1 cellular context compared by ENCODE assay signal in the genomic region with DNA sequence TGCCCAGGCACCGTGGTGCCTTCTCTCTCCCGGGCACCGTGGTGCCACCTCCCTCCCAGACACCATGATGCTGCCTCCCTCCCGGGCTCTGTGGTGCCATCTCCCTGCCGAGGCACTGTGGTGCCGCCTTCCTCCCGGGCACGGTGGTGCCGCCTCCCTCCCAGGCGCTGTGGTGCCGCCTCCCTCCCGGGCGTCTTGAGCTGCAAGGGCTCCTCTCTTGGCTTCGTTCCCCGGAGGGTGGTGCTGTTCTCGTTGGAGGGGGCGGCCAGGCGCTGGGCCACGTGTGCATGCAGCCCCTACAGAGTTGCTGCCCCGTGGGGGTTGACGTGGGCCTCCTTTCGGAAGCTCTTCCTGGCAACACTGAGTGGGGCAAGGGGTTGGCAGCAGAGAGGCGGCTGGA.
TF ChIP-seq lines count a peak whose summit lies in the region.

No MANE protein-coding gene starts in this region.

TF ChIP-seq in SK-N-SH, 30 proteins besides CTCF, POLR2A, EP300 and RAD21 (continued from another document):
- TF ChIP-seq YY1 (IDR thresholded peaks at IDR 0.05; ENCODE audit: low read depth): no peak
- no peak for TF ChIP-seq JUND (IDR thresholded peaks at IDR 0.05)
- TF ChIP-seq PBX3 (IDR thresholded peaks at IDR 0.05): no peak
- no peak for TF ChIP-seq GABPA (IDR thresholded peaks at IDR 0.05; ENCODE audit: low read depth)
- TF ChIP-seq MEF2A (IDR thresholded peaks at IDR 0.05; ENCODE audit: borderline replicate concordance, low read depth): no peak
- TF ChIP-seq MAX (IDR thresholded peaks at IDR 0.05; ENCODE audit: low read depth): no peak
- TF ChIP-seq FOXM1 (IDR thresholded peaks at IDR 0.05; ENCODE audit: low read depth): no peak
- no peak for TF ChIP-seq SIN3A (IDR thresholded peaks at IDR 0.05; ENCODE audit: borderline replicate concordance, low read depth, low read length)
TF ChIP-seq in SK-N-SH: peak in this region for 0.
